Comparison of ENCODE assay signal across 7 cellular contexts in the genomic region with DNA sequence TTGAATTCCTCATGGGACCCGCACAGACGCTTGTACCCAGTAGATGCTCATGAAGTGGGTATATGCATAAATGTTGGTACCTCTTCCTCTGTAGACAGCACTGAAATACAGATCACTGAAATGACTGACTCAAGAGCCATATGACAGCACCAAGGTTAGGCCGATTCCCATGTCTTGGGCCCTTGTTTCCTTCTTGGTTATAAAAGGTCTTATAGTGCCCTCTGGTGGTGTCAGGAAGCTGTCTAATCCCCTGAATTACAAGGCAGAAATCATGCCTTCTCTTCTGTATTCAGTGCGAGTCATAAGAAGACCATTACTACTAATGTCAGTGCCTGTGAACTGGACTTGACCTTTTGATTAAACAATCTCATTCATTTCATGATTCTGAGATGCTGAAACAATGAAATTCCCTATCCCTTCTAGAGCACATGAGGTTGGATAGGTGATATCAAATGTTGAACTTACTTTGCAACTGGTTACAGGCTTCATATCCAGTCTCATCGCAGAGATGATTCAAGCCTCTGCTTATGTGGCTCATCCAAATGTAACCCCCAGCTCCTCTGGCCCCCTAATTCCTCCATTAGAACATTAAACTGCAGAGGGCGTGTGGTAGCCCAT. TPM values are rescaled to one million over a fixed set of nuclear protein-coding genes. Genes with fewer than 3 reads are reported as not detected.
A peak's percentile ranks its signal among the peaks of the same experiment; 100 is the strongest.
DNase-seq lines count a peak whose midpoint lies in the region; ATAC-seq and TF ChIP-seq lines count a peak whose summit lies in the region.

No MANE protein-coding gene starts in this region.

- no peak for TF ChIP-seq EP300 in suprapubic skin (IDR thresholded peaks at IDR 0.05)

- H3K4me1 ChIP-seq in endodermal cell (ENCODE audit: control insufficient read depth, insufficient read depth, low read length) (peaks cover 6% of the 10 kb centered on the region), suprapubic skin (peaks cover 15% of the 10 kb centered on the region)

- no peak for TF ChIP-seq POLR2A in suprapubic skin (IDR thresholded peaks at IDR 0.05)

- H3K4me3 Mint-ChIP-seq in endodermal cell: no peak overlapping the region
- H3K4me3 Mint-ChIP-seq in mesothelial cell of epicardium: no peak overlapping the region

- no peak overlapping the region for H3K27ac ChIP-seq in endodermal cell (ENCODE audit: low read depth, low read length)
- no peak overlapping the region for H3K27ac ChIP-seq in suprapubic skin

- H3K9ac ChIP-seq in endodermal cell (ENCODE audit: extremely low read depth, low read length, poor library complexity, severe bottlenecking): no peak overlapping the region

- no peak overlapping the region for H3K4me3 ChIP-seq in endodermal cell (ENCODE audit: low read length)
- H3K4me3 ChIP-seq in suprapubic skin: no peak overlapping the region

- peak; percentile 68 for DNase-seq in GM04504 (ENCODE audit: low read depth)
- peak; percentile 34 for DNase-seq in NCI-H345 treated with DMSO at 0.1 percent for 48 hours (lab: John Stamatoyannopoulos, UW; ENCODE audit: unreplicated experiment)
- peak; percentile 48 for DNase-seq in activated CD4-positive, CD25-positive, alpha-beta regulatory T cell treated with anti-CD3 and anti-CD28 coated beads, Interleukin-2, amount 50 U/mL, for 16 hours (ENCODE audit: low read depth, low spot score)
- DNase-seq in endodermal cell: peak; percentile 76
- no peak for DNase-seq in mesothelial cell of epicardium (ENCODE audit: low spot score in 2 of 2, unreplicated experiment in 2 of 2)
- no peak for DNase-seq in suprapubic skin (ENCODE audit: low spot score in 2 of 2)

- H3K9me3 ChIP-seq in endodermal cell (ENCODE audit: control insufficient read depth, low read length) (no peaks in the 10 kb centered on the region), suprapubic skin (no peaks in the 10 kb centered on the region)

- H3K4me1 Mint-ChIP-seq in endodermal cell: peaks cover 28% of the 10 kb centered on the region
- peaks cover 1% of the 10 kb centered on the region for H3K4me1 Mint-ChIP-seq in mesothelial cell of epicardium

- peak; percentile 94 for TF ChIP-seq CTCF in endodermal cell (conservative IDR thresholded peaks at IDR 0.05)
- TF ChIP-seq CTCF in mesothelial cell of epicardium (IDR thresholded peaks at IDR 0.05; ENCODE audit: unreplicated experiment): peak; percentile 61
- peak; percentile 63 to 66 for TF ChIP-seq CTCF in suprapubic skin (IDR thresholded peaks at IDR 0.05)

- H3K27me3 Mint-ChIP-seq in endodermal cell (ENCODE audit: insufficient read depth) (no peaks in the 10 kb centered on the region), mesothelial cell of epicardium (ENCODE audit: low read depth) (no peaks in the 10 kb centered on the region)

- H3K36me3 Mint-ChIP-seq in endodermal cell (ENCODE audit: low read depth): peaks cover 19% of the 10 kb centered on the region
- no peaks in the 10 kb centered on the region for H3K36me3 Mint-ChIP-seq in mesothelial cell of epicardium

- 71 to 75% methylated on average over 2 to 6 of the region's 6 CpGs for WGBS in endodermal cell (ENCODE audit: insufficient coverage in 1 of 2, insufficient read length in 1 of 2), 2 experiments
- WGBS in suprapubic skin: 66% methylated on average over 6 of the region's 6 CpGs

- no peaks in the 10 kb centered on the region for H3K36me3 ChIP-seq in endodermal cell (ENCODE audit: control insufficient read depth, insufficient read depth, low read length)
- no peaks in the 10 kb centered on the region for H3K36me3 ChIP-seq in suprapubic skin

- H3K27me3 ChIP-seq in endodermal cell (ENCODE audit: control insufficient read depth, insufficient read depth, low read length, poor library complexity, severe bottlenecking) (no peaks in the 10 kb centered on the region), suprapubic skin (no peaks in the 10 kb centered on the region)

- H3K9me3 Mint-ChIP-seq in endodermal cell: no peaks in the 10 kb centered on the region
- no peaks in the 10 kb centered on the region for H3K9me3 Mint-ChIP-seq in mesothelial cell of epicardium

- peak; percentile 48 for ATAC-seq in HG03039 (IDR thresholded peaks at IDR 0.05; ENCODE audit: unreplicated experiment)

- H3K27ac Mint-ChIP-seq in endodermal cell (peak overlapping the region; percentile 43), mesothelial cell of epicardium (no peak overlapping the region)

RNA-seq across cellular contexts. Expression of a gene that starts 59.7 kb away (rescaled TPM):
- total RNA-seq in endodermal cell (10 to 100 TPM; 19.4 to 24.8 TPM), mesothelial cell of epicardium (2.9 to 3.8 TPM (median 3.7 TPM) in 3 replicates), suprapubic skin (10 to 100 TPM; 26.5 to 64.2 (median 31.6) TPM)
- 21.3 TPM for polyA plus RNA-seq in endodermal cell (2013, experiment 1 of 2)
- 20.5 TPM for polyA plus RNA-seq in endodermal cell (2013, experiment 2 of 2)

Comparison
In these comparisons a context has a peak if more than half of its experiments do, and no peak if none do; other contexts are left out.
1. DNase-seq: peak in GM04504 (single experiment), NCI-H345 treated with DMSO at 0.1 percent for 48 hours (single experiment), activated CD4-positive, CD25-positive, alpha-beta regulatory T cell treated with anti-CD3 and anti-CD28 coated beads, Interleukin-2, amount 50 U/mL, for 16 hours (single experiment) and endodermal cell (single experiment); none in mesothelial cell of epicardium (0 of 2) and suprapubic skin (0 of 2).
2. Peak in every context shown above with its lines, with median percentiles within 50 percentile points of each other: CTCF ChIP-seq.